In the genomic region with DNA sequence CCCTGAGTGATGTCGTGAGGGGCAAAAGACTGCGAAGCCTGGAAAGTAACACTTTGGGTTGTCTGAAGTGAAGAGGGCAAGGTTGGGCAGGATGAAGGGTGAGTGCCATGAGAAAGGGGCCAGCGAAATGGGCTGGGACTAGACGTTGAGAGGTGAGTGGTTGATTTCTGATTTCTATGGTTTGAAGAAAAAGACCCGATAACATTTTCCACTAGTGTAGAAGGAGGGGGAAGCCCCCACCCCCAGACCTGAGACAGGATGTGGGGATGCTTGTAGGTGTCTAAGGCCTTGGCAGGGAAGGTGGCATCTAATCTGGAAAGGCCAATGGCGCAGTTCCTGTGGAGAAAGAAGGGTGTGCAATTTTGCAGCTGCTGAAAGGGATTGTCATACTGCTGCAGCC, we compare ENCODE assay signal across 13 cellular contexts. TPM values are rescaled to one million over a fixed set of nuclear protein-coding genes. Genes with fewer than 3 reads are reported as not detected.
A peak's percentile ranks its signal among the peaks of the same experiment; 100 is the strongest.
DNase-seq lines count a peak whose midpoint lies in the region; ATAC-seq and TF ChIP-seq lines count a peak whose summit lies in the region.
"Had no signal": no experiment of that assay in that cellular context is flagged by ENCODE, and none has a peak within 500 bp of the region (broad histone marks: within the 10 kb centered on the region; RNA-seq: fewer than 3 reads in every experiment).

No MANE protein-coding gene starts in this region.

- TF ChIP-seq CTCF in CD8-positive, alpha-beta T cell (IDR thresholded peaks at IDR 0.05) = no peak

- H3K9me3 Mint-ChIP-seq in CD8-positive, alpha-beta T cell = no peaks in the 10 kb centered on the region
- H3K9me3 Mint-ChIP-seq: GM23338 had no signal

- no peaks in the 10 kb centered on the region for H3K36me3 Mint-ChIP-seq in CD8-positive, alpha-beta T cell

- no peaks in the 10 kb centered on the region for H3K36me3 ChIP-seq in CD8-positive, alpha-beta T cell (ENCODE audit: insufficient read depth, low read length)
- H3K36me3 ChIP-seq: heart right ventricle had no signal

- H3K27me3 Mint-ChIP-seq in CD8-positive, alpha-beta T cell (ENCODE audit: low read depth) = no peaks in the 10 kb centered on the region

- H3K27ac Mint-ChIP-seq in CD8-positive, alpha-beta T cell = peak overlapping the region; percentile 53
- H3K27ac Mint-ChIP-seq: GM23338 had no signal

- no peak overlapping the region for H3K4me3 Mint-ChIP-seq in CD8-positive, alpha-beta T cell
- H3K4me3 Mint-ChIP-seq: GM23338 had no signal

- ATAC-seq in CD8-positive, alpha-beta T cell = peak; percentile 17
- no peak for ATAC-seq in GM18907 (IDR thresholded peaks at IDR 0.05; ENCODE audit: unreplicated experiment)
- no peak for ATAC-seq in GM21723 (IDR thresholded peaks at IDR 0.05; ENCODE audit: unreplicated experiment)
- ATAC-seq: GM23338, heart right ventricle had no signal

- intact Hi-C loops in CD8-positive, alpha-beta T cell (cut with DNase I, micrococcal nuclease) = no loop called here

- peaks cover 29% of the 10 kb centered on the region for H3K4me1 ChIP-seq in CD8-positive, alpha-beta T cell (ENCODE audit: insufficient read depth, low read length)
- H3K4me1 ChIP-seq: heart right ventricle had no signal

- CTCF ChIA-PET in CD8-positive, alpha-beta T cell (lab: Charles Lee) = no interaction called here

- H3K4me1 Mint-ChIP-seq in CD8-positive, alpha-beta T cell (ENCODE audit: low read depth) = peaks cover 28% of the 10 kb centered on the region
- H3K4me1 Mint-ChIP-seq: GM23338 had no signal

- H3K27me3 ChIP-seq in CD8-positive, alpha-beta T cell (ENCODE audit: insufficient read depth, low read length) = no peaks in the 10 kb centered on the region
- H3K27me3 ChIP-seq: heart right ventricle had no signal

- H3K4me3 ChIP-seq in CD8-positive, alpha-beta T cell (ENCODE audit: low read depth, low read length) = no peak overlapping the region
- H3K4me3 ChIP-seq: GM23338, heart right ventricle had no signal

- DNase-seq in CD8-positive, alpha-beta T cell = peak in 4 of 7 experiments; percentile 11 to 60 (median 32)
- peak; percentile 68 to 82 for DNase-seq in activated CD4-positive, alpha-beta T cell treated with anti-CD3 and anti-CD28 coated beads, Interleukin-2, amount 50 U/mL, for 24 hours (ENCODE audit: low read depth in 1 of 2, low spot score in 1 of 2)
- peak; percentile 84 for DNase-seq in activated naive CD4-positive, alpha-beta T cell treated with anti-CD3 and anti-CD28 coated beads, Interleukin-2, amount 50 U/mL, for 16 hours
- DNase-seq in stimulated activated CD4-positive, alpha-beta T cell treated with anti-CD3 and anti-CD28 coated beads, Interleukin-4, amount 100 ng/mL, for 48 hours (ENCODE audit: low read depth in 2 of 2) = peak; percentile 73 to 88
- no peak for DNase-seq in NCI-H2171 treated with DMSO at 0.1 percent for 48 hours (lab: John Stamatoyannopoulos, UW)
- DNase-seq in kidney glomerular epithelial cell (lab: John Stamatoyannopoulos, UW) = no peak
- DNase-seq: anterior cingulate cortex, EL, heart right ventricle, NCI-H1105 had no signal

- POLR2A ChIA-PET in CD8-positive, alpha-beta T cell (lab: Charles Lee) = no interaction called here

- no peak overlapping the region for H3K27ac ChIP-seq in CD8-positive, alpha-beta T cell (ENCODE audit: low read depth, low read length)
- H3K27ac ChIP-seq: heart right ventricle had no signal

- no peaks in the 10 kb centered on the region for H3K9me3 ChIP-seq in CD8-positive, alpha-beta T cell (ENCODE audit: low read length)

RNA-seq across cellular contexts. Expression of gene KIF3B, which starts 25.3 kb away (rescaled TPM):
- 1 to 10 TPM; 7.1 to 8.1 TPM for total RNA-seq in CD8-positive, alpha-beta T cell

RNA-seq across cellular contexts. Expression of gene POFUT1, which starts 44.5 kb away (rescaled TPM):
- total RNA-seq in CD8-positive, alpha-beta T cell = 1 to 10 TPM; 5.1 to 6.3 TPM

RNA-seq across cellular contexts. Expression of gene PLAGL2, which starts 44.6 kb away (rescaled TPM):
- total RNA-seq in CD8-positive, alpha-beta T cell = 10 to 100 TPM; 15.8 to 16.9 TPM

Comparison
In these comparisons a context has a peak if more than half of its experiments do, and no peak if none do; other contexts are left out.
1. DNase-seq: peak in CD8-positive, alpha-beta T cell (4 of 7), activated CD4-positive, alpha-beta T cell treated with anti-CD3 and anti-CD28 coated beads, Interleukin-2, amount 50 U/mL, for 24 hours (2 of 2), activated naive CD4-positive, alpha-beta T cell treated with anti-CD3 and anti-CD28 coated beads, Interleukin-2, amount 50 U/mL, for 16 hours (single experiment) and stimulated activated CD4-positive, alpha-beta T cell treated with anti-CD3 and anti-CD28 coated beads, Interleukin-4, amount 100 ng/mL, for 48 hours (2 of 2); none in NCI-H2171 treated with DMSO at 0.1 percent for 48 hours (single experiment) and kidney glomerular epithelial cell (single experiment).